1 cellular context compared by ENCODE assay signal in genomic region chr10:73096452-73097304, GRCh38.
A peak's percentile ranks its signal among the peaks of the same experiment; 100 is the strongest.
TF ChIP-seq lines count a peak whose summit lies in the region.

P4HA1 (minus strand) TSS chr10:73096866; CDS start chr10:73074883, 21,983 bp downstream.

TF ChIP-seq in HEK293, 187 proteins besides CTCF, POLR2A, EP300 and RAD21 (continued from another document and continues in another):
- TF ChIP-seq KLF17 (tag by site-specific recombination; IDR thresholded peaks at IDR 0.05) (peak; percentile 74), MEIS1 (CRISPR knock-in tag; IDR thresholded peaks at IDR 0.05; ENCODE audit: borderline replicate concordance) (no peak), KLF8 (tag by site-specific recombination; IDR thresholded peaks at IDR 0.05) (peak; percentile 72; the same call in 1 of the 2 replicates), ZNF148 (tag by site-specific recombination; IDR thresholded peaks at IDR 0.05; ENCODE audit: borderline replicate concordance) (no peak), ZNF610 (tag by site-specific recombination; IDR thresholded peaks at IDR 0.05; ENCODE audit: borderline replicate concordance) (peak; percentile 89; the same call in 1 of the 2 replicates), ZIC2 (tag by site-specific recombination; IDR thresholded peaks at IDR 0.05) (peak; percentile 71), ZBTB20 (tag by site-specific recombination; IDR thresholded peaks at IDR 0.05) (peak; percentile 80; the same call in 1 of the 2 replicates), ZNF777 (tag by site-specific recombination; IDR thresholded peaks at IDR 0.05; ENCODE audit: borderline replicate concordance) (peak; percentile 67; the same call in 1 of the 2 replicates), ZNF121 (tag by site-specific recombination; IDR thresholded peaks at IDR 0.05) (0 out of 2 replicates have a peak, but pooled peaks have one; percentile 66), SP2 (tag by site-specific recombination; IDR thresholded peaks at IDR 0.05) (peak; percentile 38), HIC1 (tag by site-specific recombination; IDR thresholded peaks at IDR 0.05) (peak; percentile 92), ZNF658 (tag by site-specific recombination; IDR thresholded peaks at IDR 0.05) (no peak), SP3 (tag by site-specific recombination; IDR thresholded peaks at IDR 0.05) (peak; percentile 54; the same call in 1 of the 2 replicates), ZNF580 (tag by site-specific recombination; IDR thresholded peaks at IDR 0.05) (peak; percentile 59; the same call in 1 of the 2 replicates), ZNF473 (tag by site-specific recombination; IDR thresholded peaks at IDR 0.05) (no peak), ZNF600 (tag by site-specific recombination; IDR thresholded peaks at IDR 0.05) (0 out of 2 replicates have a peak, but pooled peaks have one; percentile 26), ZBTB11 (tag by site-specific recombination; conservative IDR thresholded peaks at IDR 0.05; ENCODE audit: low read depth) (peak; percentile 23; the same call in 1 of the 2 replicates), INSM2 (tag by site-specific recombination; IDR thresholded peaks at IDR 0.05) (peak; percentile 31; the same call in 1 of the 2 replicates), ZSCAN30 (tag by site-specific recombination; IDR thresholded peaks at IDR 0.05) (peak; percentile 95), ZNF280D (tag by site-specific recombination; IDR thresholded peaks at IDR 0.05) (peak; percentile 27; the same call in 1 of the 2 replicates), ZSCAN5A (tag by site-specific recombination; IDR thresholded peaks at IDR 0.05) (peak; percentile 92), TSHZ1 (tag by site-specific recombination; IDR thresholded peaks at IDR 0.05; ENCODE audit: borderline replicate concordance) (0 out of 2 replicates have a peak, but pooled peaks have one; percentile 32), ZNF23 (tag by site-specific recombination; IDR thresholded peaks at IDR 0.05; ENCODE audit: borderline replicate concordance) (no peak), ZNF24 (tag by site-specific recombination; IDR thresholded peaks at IDR 0.05) (no peak), ZFP37 (tag by site-specific recombination; IDR thresholded peaks at IDR 0.05) (peak; percentile 94), ZNF660 (tag by site-specific recombination; IDR thresholded peaks at IDR 0.05) (peak; percentile 73; the same call in 1 of the 2 replicates), ZBTB49 (tag by site-specific recombination; IDR thresholded peaks at IDR 0.05; ENCODE audit: low read depth) (no peak), ZNF146 (tag by site-specific recombination; IDR thresholded peaks at IDR 0.05) (peak; percentile 38; the same call in 1 of the 2 replicates)
